Comparison of ENCODE assay signal across 12 cellular contexts in the genomic region with DNA sequence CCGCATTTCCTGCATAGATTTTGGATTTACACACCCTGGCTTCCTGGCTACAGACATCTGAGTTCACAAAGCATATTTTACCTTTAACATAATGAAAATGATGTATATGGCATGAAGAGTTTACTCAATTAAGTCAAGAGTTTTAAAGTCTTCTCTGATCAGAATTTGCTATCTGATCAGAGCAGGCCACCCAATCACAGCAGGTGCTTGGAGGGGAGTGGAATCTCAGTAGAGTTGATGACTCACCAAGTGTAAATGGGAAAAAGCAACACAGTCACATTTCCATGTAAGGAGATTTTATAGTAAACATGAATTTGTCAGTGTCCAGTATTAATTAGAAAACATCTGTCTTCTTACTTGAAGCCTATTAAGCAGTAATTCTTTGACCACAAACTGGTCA. TPM values are rescaled to one million over a fixed set of nuclear protein-coding genes. Genes with fewer than 3 reads are reported as not detected.
DNase-seq lines count a peak whose midpoint lies in the region; ATAC-seq and TF ChIP-seq lines count a peak whose summit lies in the region.
"Had no signal": no experiment of that assay in that cellular context is flagged by ENCODE, and none has a peak within 500 bp of the region (broad histone marks: within the 10 kb centered on the region; RNA-seq: fewer than 3 reads in every experiment).

No MANE protein-coding gene starts in this region.

- TF ChIP-seq CTCF in PC-9 (conservative IDR thresholded peaks at IDR 0.05) (no peak), ascending aorta (IDR thresholded peaks at IDR 0.05) (no peak)

- POLR2A ChIA-PET in PC-9 (lab: Charles Lee; ENCODE audit: unreplicated experiment) = no interaction called here
- POLR2A ChIA-PET in activated CD4-positive, alpha-beta T cell treated with anti-CD3 and anti-CD28 coated beads, Interleukin-2, amount 10 ng/mL, durations not matched to agents 7 days and 5 days (lab: Charles Lee) = no interaction called here

- H3K9me2 ChIP-seq in PC-9 (ENCODE audit: insufficient read depth) = no peaks in the 10 kb centered on the region

- H3K27me3 Mint-ChIP-seq in activated naive CD4-positive, alpha-beta T cell treated with anti-CD3 and anti-CD28 coated beads for 36 hours (ENCODE audit: low read depth) = no peaks in the 10 kb centered on the region
- no peaks in the 10 kb centered on the region for H3K27me3 Mint-ChIP-seq in dendritic cell treated with granulocyte-macrophage colony-stimulating factor and Interleukin-4, amounts not matched to agents 40 ng/mL and 50 ng/mL, for 4 days
- H3K27me3 Mint-ChIP-seq in stimulated activated memory B cell treated with anti-CD40 and anti-IgM and Interleukin-4, amounts not matched to agents 10 μg/mL and 1 μg/mL and 100 μg/mL, for 72 hours = no peaks in the 10 kb centered on the region
- no peaks in the 10 kb centered on the region for H3K27me3 Mint-ChIP-seq in activated CD4-positive, alpha-beta T cell treated with anti-CD3 and anti-CD28 coated beads, Interleukin-2, amount 10 ng/mL, durations not matched to agents 7 days and 5 days

- peaks cover 60% of the 10 kb centered on the region for H3K4me1 Mint-ChIP-seq in activated naive CD4-positive, alpha-beta T cell treated with anti-CD3 and anti-CD28 coated beads for 36 hours (ENCODE audit: low read depth)
- H3K4me1 Mint-ChIP-seq in dendritic cell treated with granulocyte-macrophage colony-stimulating factor and Interleukin-4, amounts not matched to agents 40 ng/mL and 50 ng/mL, for 4 days (ENCODE audit: low read depth) = peaks cover 40% of the 10 kb centered on the region
- peaks cover 58% of the 10 kb centered on the region for H3K4me1 Mint-ChIP-seq in stimulated activated memory B cell treated with anti-CD40 and anti-IgM and Interleukin-4, amounts not matched to agents 10 μg/mL and 1 μg/mL and 100 μg/mL, for 72 hours
- peaks cover 61% of the 10 kb centered on the region for H3K4me1 Mint-ChIP-seq in activated CD4-positive, alpha-beta T cell treated with anti-CD3 and anti-CD28 coated beads, Interleukin-2, amount 10 ng/mL, durations not matched to agents 7 days and 5 days

- H3K4me2 ChIP-seq in PC-9 = no peak overlapping the region

- H3F3A ChIP-seq in PC-9 (ENCODE audit: insufficient read depth, low read depth) = peaks cover 9% of the 10 kb centered on the region; the same call in 1 of the 2 replicates

- H3K36me3 ChIP-seq in PC-9 (ENCODE audit: low read depth) (peaks cover 32% of the 10 kb centered on the region), ascending aorta (peaks cover 21 to 22% of the 10 kb centered on the region in 2 donors)

- no peaks in the 10 kb centered on the region for H3K9me3 Mint-ChIP-seq in activated naive CD4-positive, alpha-beta T cell treated with anti-CD3 and anti-CD28 coated beads for 36 hours
- no peaks in the 10 kb centered on the region for H3K9me3 Mint-ChIP-seq in activated naive CD4-positive, alpha-beta T cell treated with anti-CD3 and anti-CD28 coated beads, Interleukin-2, amount 50 U/mL, for 72 hours
- H3K9me3 Mint-ChIP-seq in dendritic cell treated with granulocyte-macrophage colony-stimulating factor and Interleukin-4, amounts not matched to agents 40 ng/mL and 50 ng/mL, for 4 days = no peaks in the 10 kb centered on the region
- H3K9me3 Mint-ChIP-seq in stimulated activated memory B cell treated with anti-CD40 and anti-IgM and Interleukin-4, amounts not matched to agents 10 μg/mL and 1 μg/mL and 100 μg/mL, for 72 hours = no peaks in the 10 kb centered on the region
- H3K9me3 Mint-ChIP-seq in activated CD4-positive, alpha-beta T cell treated with anti-CD3 and anti-CD28 coated beads, Interleukin-2, amount 10 ng/mL, durations not matched to agents 7 days and 5 days = no peaks in the 10 kb centered on the region

- H3K4me3 ChIP-seq in PC-9 (no peak overlapping the region), ascending aorta (no peak overlapping the region)
- H3K4me3 ChIP-seq: right lobe of liver, tibial artery had no signal

- CTCF ChIA-PET in activated naive CD4-positive, alpha-beta T cell treated with anti-CD3 and anti-CD28 coated beads for 36 hours (lab: Charles Lee) = interaction anchor here (0.7 to 2.6 kb wide), 5 partner anchors 8 to 290 kb away, joined by 3 to 17 read pairs (median 3); no protein-coding TSS in a partner anchor
- CTCF ChIA-PET in PC-9 (lab: Charles Lee) = interaction anchor here (1.0 kb wide), 1 partner anchor 287 kb away, joined by 3 read pairs; no protein-coding TSS in a partner anchor
- CTCF ChIA-PET in activated CD4-positive, alpha-beta T cell treated with anti-CD3 and anti-CD28 coated beads, Interleukin-2, amount 10 ng/mL, durations not matched to agents 7 days and 5 days (lab: Charles Lee) = interaction anchor here (1.6 to 1.7 kb wide), 2 partner anchors 9 to 287 kb away, joined by 6 to 7 read pairs; no protein-coding TSS in a partner anchor

- H2AFZ ChIP-seq in PC-9 = no peak overlapping the region

- peaks cover 22% of the 10 kb centered on the region for H3K79me2 ChIP-seq in PC-9 (ENCODE audit: low read depth)

- H3K9me3 ChIP-seq in PC-9 (ENCODE audit: insufficient read depth, low read depth) (no peaks in the 10 kb centered on the region), ascending aorta (no peaks in the 10 kb centered on the region)
- H3K9me3 ChIP-seq: right lobe of liver, tibial artery had no signal

- no peak overlapping the region for H3K4me3 Mint-ChIP-seq in activated naive CD4-positive, alpha-beta T cell treated with anti-CD3 and anti-CD28 coated beads for 36 hours
- H3K4me3 Mint-ChIP-seq in dendritic cell treated with granulocyte-macrophage colony-stimulating factor and Interleukin-4, amounts not matched to agents 40 ng/mL and 50 ng/mL, for 4 days = no peak overlapping the region
- no peak overlapping the region for H3K4me3 Mint-ChIP-seq in stimulated activated memory B cell treated with anti-CD40 and anti-IgM and Interleukin-4, amounts not matched to agents 10 μg/mL and 1 μg/mL and 100 μg/mL, for 72 hours
- no peak overlapping the region for H3K4me3 Mint-ChIP-seq in activated CD4-positive, alpha-beta T cell treated with anti-CD3 and anti-CD28 coated beads, Interleukin-2, amount 10 ng/mL, durations not matched to agents 7 days and 5 days

- intact Hi-C loops in activated naive CD4-positive, alpha-beta T cell treated with anti-CD3 and anti-CD28 coated beads for 36 hours (cut with micrococcal nuclease) = no loop called here
- intact Hi-C loops in PC-9 (cut with micrococcal nuclease; ENCODE audit: unreplicated experiment) = no loop called here
- intact Hi-C loops in dendritic cell treated with granulocyte-macrophage colony-stimulating factor and Interleukin-4, amounts not matched to agents 40 ng/mL and 50 ng/mL, for 4 days (cut with micrococcal nuclease) = loop anchor here (5.0 kb wide), 1 partner anchor 129 kb away; no protein-coding TSS in a partner anchor
- intact Hi-C loops in ascending aorta (cut with DNase I) = loop anchor here (10.0 kb wide), 1 partner anchor 484 kb away; no protein-coding TSS in a partner anchor

- 0 out of 2 replicates have a peak, but pooled peaks cover 12% of the 10 kb centered on the region for H3K4me1 ChIP-seq in PC-9 (replicated peaks; ENCODE audit: insufficient read depth)
- H3K4me1 ChIP-seq in ascending aorta = peaks cover 5 to 14% of the 10 kb centered on the region in 2 donors
- H3K4me1 ChIP-seq: right lobe of liver had no signal

- H3K27ac Mint-ChIP-seq in activated naive CD4-positive, alpha-beta T cell treated with anti-CD3 and anti-CD28 coated beads for 36 hours = peak overlapping the region; percentile 23
- H3K27ac Mint-ChIP-seq in activated naive CD4-positive, alpha-beta T cell treated with anti-CD3 and anti-CD28 coated beads, Interleukin-2, amount 50 U/mL, for 72 hours = peak overlapping the region in 1 of 2 donors; percentile 22
- H3K27ac Mint-ChIP-seq in dendritic cell treated with granulocyte-macrophage colony-stimulating factor and Interleukin-4, amounts not matched to agents 40 ng/mL and 50 ng/mL, for 4 days = peak overlapping the region; percentile 68
- H3K27ac Mint-ChIP-seq in stimulated activated memory B cell treated with anti-CD40 and anti-IgM and Interleukin-4, amounts not matched to agents 10 μg/mL and 1 μg/mL and 100 μg/mL, for 72 hours = peak overlapping the region; percentile 31
- H3K27ac Mint-ChIP-seq in activated CD4-positive, alpha-beta T cell treated with anti-CD3 and anti-CD28 coated beads, Interleukin-2, amount 10 ng/mL, durations not matched to agents 7 days and 5 days = no peak overlapping the region

- no peak for ATAC-seq in activated naive CD4-positive, alpha-beta T cell treated with anti-CD3 and anti-CD28 coated beads, Interleukin-2, amount 50 U/mL, for 72 hours
- ATAC-seq in stimulated activated memory B cell treated with anti-CD40 and anti-IgM and Interleukin-4, amounts not matched to agents 10 μg/mL and 1 μg/mL and 100 μg/mL, for 72 hours = no peak

- DNase-seq in activated naive CD4-positive, alpha-beta T cell treated with anti-CD3 and anti-CD28 coated beads for 36 hours = no peak
- DNase-seq in activated naive CD4-positive, alpha-beta T cell treated with anti-CD3 and anti-CD28 coated beads, Interleukin-2, amount 50 U/mL, for 72 hours (ENCODE audit: low spot score in 2 of 2) = no peak
- DNase-seq in PC-9 (peak in 1 of 2 experiments; percentile 56), ascending aorta (ENCODE audit: low spot score in 2 of 2) (no peak)
- no peak for DNase-seq in activated CD4-positive, alpha-beta T cell treated with anti-CD3 and anti-CD28 coated beads, Interleukin-2, amount 10 ng/mL, durations not matched to agents 7 days and 5 days
- DNase-seq in stimulated activated CD4-positive, alpha-beta T cell treated with anti-CD3 and anti-CD28 coated beads, Interleukin-12 subunit alpha, Interleukin-12 subunit beta, amount 100 ng/mL, for 4 hours = no peak
- DNase-seq: MV-4-11, NCI-H526, right lobe of liver, tibial artery had no signal

- H3K27me3 ChIP-seq in PC-9 (ENCODE audit: insufficient read depth, low read depth) = no peaks in the 10 kb centered on the region
- no peaks in the 10 kb centered on the region for H3K27me3 ChIP-seq in ascending aorta
- H3K27me3 ChIP-seq: right lobe of liver, tibial artery had no signal

- peaks cover 28% of the 10 kb centered on the region for H3K36me3 Mint-ChIP-seq in activated naive CD4-positive, alpha-beta T cell treated with anti-CD3 and anti-CD28 coated beads for 36 hours (ENCODE audit: low read depth)
- H3K36me3 Mint-ChIP-seq in activated naive CD4-positive, alpha-beta T cell treated with anti-CD3 and anti-CD28 coated beads, Interleukin-2, amount 50 U/mL, for 72 hours = peaks cover 17 to 27% of the 10 kb centered on the region in 2 donors
- H3K36me3 Mint-ChIP-seq in dendritic cell treated with granulocyte-macrophage colony-stimulating factor and Interleukin-4, amounts not matched to agents 40 ng/mL and 50 ng/mL, for 4 days (ENCODE audit: low read depth) = peaks cover 97% of the 10 kb centered on the region
- peaks cover 32% of the 10 kb centered on the region for H3K36me3 Mint-ChIP-seq in stimulated activated memory B cell treated with anti-CD40 and anti-IgM and Interleukin-4, amounts not matched to agents 10 μg/mL and 1 μg/mL and 100 μg/mL, for 72 hours
- H3K36me3 Mint-ChIP-seq in activated CD4-positive, alpha-beta T cell treated with anti-CD3 and anti-CD28 coated beads, Interleukin-2, amount 10 ng/mL, durations not matched to agents 7 days and 5 days (ENCODE audit: low read depth) = peaks cover 50% of the 10 kb centered on the region

- H3K27ac ChIP-seq in PC-9 = peak overlapping the region; percentile 37
- H3K27ac ChIP-seq in ascending aorta = peak overlapping the region in 1 of 2 donors; percentile 14
- H3K27ac ChIP-seq: right lobe of liver, tibial artery had no signal

- no peaks in the 10 kb centered on the region for H4K20me1 ChIP-seq in PC-9 (ENCODE audit: insufficient read depth)

- BruUV-seq in PC-9 (replicated peaks; lab: Mats Ljungman, UMichigan) = no TSS peak

RNA-seq across cellular contexts. Expression of a gene that starts 10.9 kb away (rescaled TPM):
- 10 to 100 TPM; 12.5 to 15.1 TPM for total RNA-seq in activated naive CD4-positive, alpha-beta T cell treated with anti-CD3 and anti-CD28 coated beads for 36 hours
- total RNA-seq in activated naive CD4-positive, alpha-beta T cell treated with anti-CD3 and anti-CD28 coated beads, Interleukin-2, amount 50 U/mL, for 72 hours = 10 to 100 TPM; 15.8 to 21.8 TPM
- total RNA-seq in PC-9 (2021) (21.9 and 22.8 TPM in 2 replicates), ascending aorta (6.4 TPM)
- total RNA-seq in activated CD4-positive, alpha-beta T cell treated with anti-CD3 and anti-CD28 coated beads, Interleukin-2, amount 10 ng/mL, durations not matched to agents 7 days and 5 days = 10 to 100 TPM; 34.0 to 34.3 TPM

RNA-seq across cellular contexts. Expression of a gene that starts 22.0 kb away (rescaled TPM):
- 10 to 100 TPM; 15.9 to 16.6 TPM for total RNA-seq in activated naive CD4-positive, alpha-beta T cell treated with anti-CD3 and anti-CD28 coated beads for 36 hours
- total RNA-seq in activated naive CD4-positive, alpha-beta T cell treated with anti-CD3 and anti-CD28 coated beads, Interleukin-2, amount 50 U/mL, for 72 hours = 10 to 100 TPM in 1 of 2 donors, 1 to 10 TPM in 1; 9.4 to 15.7 TPM
- total RNA-seq in PC-9 (2021) (14.9 and 18.2 TPM in 2 replicates), ascending aorta (59.3 TPM)
- 10 to 100 TPM; 28.6 to 34.2 TPM for total RNA-seq in activated CD4-positive, alpha-beta T cell treated with anti-CD3 and anti-CD28 coated beads, Interleukin-2, amount 10 ng/mL, durations not matched to agents 7 days and 5 days

Comparison
In these comparisons a context has a peak if more than half of its experiments do, and no peak if none do; other contexts are left out.
1. intact Hi-C loops: an anchor here in dendritic cell treated with granulocyte-macrophage colony-stimulating factor and Interleukin-4, amounts not matched to agents 40 ng/mL and 50 ng/mL, for 4 days (5.0 kb wide) and ascending aorta (10.0 kb wide); none called in activated naive CD4-positive, alpha-beta T cell treated with anti-CD3 and anti-CD28 coated beads for 36 hours and PC-9.